ENCODE assay signal across 1 cellular context in the genomic region with DNA sequence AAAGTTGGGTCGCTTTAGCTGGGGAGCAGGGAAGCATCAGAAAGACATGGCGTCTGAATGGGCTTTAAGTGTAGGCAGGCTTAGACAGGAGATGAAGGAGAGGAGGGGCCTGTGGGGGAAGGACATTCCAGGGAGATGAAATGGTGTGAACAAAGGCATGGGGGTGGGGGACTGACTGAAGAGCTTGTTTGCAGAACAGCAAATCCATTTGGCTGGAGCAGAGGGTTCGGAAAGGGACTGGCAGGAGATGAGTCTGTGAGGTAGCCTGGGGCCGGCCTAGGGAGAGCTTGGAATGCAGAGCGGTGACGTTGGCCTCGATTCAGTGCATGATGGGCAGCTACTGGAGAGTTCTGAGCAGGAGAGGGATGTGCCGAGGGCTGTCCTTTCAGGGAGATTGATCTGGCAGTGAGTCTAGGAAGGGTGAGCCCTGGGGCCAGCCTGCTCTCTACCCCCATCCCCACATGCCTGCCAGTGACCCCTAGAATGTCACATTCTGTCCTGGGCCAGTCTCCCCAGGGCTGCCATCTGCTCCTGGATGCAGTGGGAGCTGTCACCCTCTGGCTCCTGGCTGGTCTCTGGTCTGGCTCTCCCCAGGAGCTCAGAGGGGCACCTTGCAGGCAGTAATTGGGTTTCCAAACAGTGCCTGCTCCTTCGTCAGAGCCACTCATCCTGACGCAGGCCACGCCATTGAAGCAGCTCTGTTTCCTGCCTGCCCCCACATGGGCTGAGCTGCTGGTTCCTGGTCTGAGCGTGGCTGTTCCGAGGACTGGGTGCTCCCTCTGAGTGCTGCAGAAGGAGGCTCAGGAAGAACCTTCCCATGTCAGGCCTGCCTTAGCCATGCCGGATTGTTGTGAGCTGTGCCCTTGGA.
TF ChIP-seq lines count a peak whose summit lies in the region.

No MANE protein-coding gene starts in this region.

TF ChIP-seq in A549, 52 proteins besides CTCF, POLR2A, EP300 and RAD21 (continued from another document):
- no peak for TF ChIP-seq REST (IDR thresholded peaks at IDR 0.05)
- no peak for TF ChIP-seq RFX5 (IDR thresholded peaks at IDR 0.05)
- TF ChIP-seq RARB (CRISPR knock-in tag; IDR thresholded peaks at IDR 0.05) = no peak
- no peak for TF ChIP-seq MAFK (IDR thresholded peaks at IDR 0.05; ENCODE audit: partially characterized antibody)
TF ChIP-seq in A549: peak in this region for 0.
